18 cellular contexts compared by ENCODE assay signal in the genomic region with DNA sequence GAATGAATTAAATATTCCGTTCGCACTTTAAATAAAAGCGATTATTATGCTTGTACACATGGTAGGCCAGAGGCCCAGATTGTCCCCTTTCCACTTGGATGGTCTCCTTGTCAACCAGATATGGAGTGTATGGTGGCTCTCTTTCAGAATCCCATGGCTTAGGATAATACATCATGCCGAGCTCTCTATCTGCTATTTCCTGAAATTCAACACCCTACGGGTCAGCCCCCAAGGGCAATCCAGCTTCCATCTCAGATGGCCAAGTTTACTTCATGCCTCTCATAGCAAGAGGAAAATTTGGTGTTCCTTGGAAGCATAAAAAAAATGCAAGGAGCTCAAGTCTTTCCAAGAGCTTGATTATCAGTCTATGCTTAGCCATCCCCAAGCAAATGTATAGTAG. TPM values are rescaled to one million over a fixed set of nuclear protein-coding genes. Genes with fewer than 3 reads are reported as not detected.
DNase-seq lines count a peak whose midpoint lies in the region; ATAC-seq and TF ChIP-seq lines count a peak whose summit lies in the region.
"Had no signal": no experiment of that assay in that cellular context is flagged by ENCODE, and none has a peak within 500 bp of the region (broad histone marks: within the 10 kb centered on the region; RNA-seq: fewer than 3 reads in every experiment).

No MANE protein-coding gene starts in this region.

- no peaks in the 10 kb centered on the region for H4K20me1 ChIP-seq in GM23338 (replicated peaks; ENCODE audit: insufficient read depth)

- H2AFZ ChIP-seq in GM23338 = no peak overlapping the region

- ATAC-seq in GM23338 = no peak
- ATAC-seq: activated CD4-positive, alpha-beta T cell treated with anti-CD3 and anti-CD28 coated beads for 36 hours; stimulated activated naive CD8-positive, alpha-beta T cell treated with anti-CD3 and anti-CD28 coated beads, Interleukin-15, Interleukin-2, amounts not matched to agents 100 U/mL and 50 U/mL, for 24 hours had no signal

- H3K4me1 Mint-ChIP-seq in GM23338 = peaks cover 51% of the 10 kb centered on the region
- H3K4me1 Mint-ChIP-seq in osteocyte (ENCODE audit: unreplicated experiment) = peaks cover 69% of the 10 kb centered on the region
- H3K4me1 Mint-ChIP-seq: activated CD4-positive, alpha-beta T cell treated with anti-CD3 and anti-CD28 coated beads for 36 hours had no signal

- TF ChIP-seq CTCF in GM23338 (conservative IDR thresholded peaks at IDR 0.05; ENCODE audit: low read depth in 2 of 2) = no peak
- TF ChIP-seq CTCF in ascending aorta (IDR thresholded peaks at IDR 0.05) = no peak
- TF ChIP-seq CTCF in fibroblast of villous mesenchyme (IDR thresholded peaks at IDR 0.05; ENCODE audit: insufficient read depth, low read depth, low read length) = no peak
- TF ChIP-seq CTCF in osteocyte (IDR thresholded peaks at IDR 0.05) = no peak

- H3F3A ChIP-seq in GM23338 (replicated peaks; ENCODE audit: low read depth) = no peaks in the 10 kb centered on the region

- H3K4me3 Mint-ChIP-seq in GM23338 (0 out of 3 replicates have a peak overlapping the region, but pooled peaks have one; percentile 2), osteocyte (ENCODE audit: unreplicated experiment) (no peak overlapping the region)
- H3K4me3 Mint-ChIP-seq: activated CD4-positive, alpha-beta T cell treated with anti-CD3 and anti-CD28 coated beads for 36 hours; activated naive CD8-positive, alpha-beta T cell treated with anti-CD3 and anti-CD28 coated beads for 36 hours had no signal

- H3K4me1 ChIP-seq in GM23338 (ENCODE audit: insufficient read depth) (peaks cover 45% of the 10 kb centered on the region), ascending aorta (peaks cover 12 to 46% of the 10 kb centered on the region in 2 donors)

- no peaks in the 10 kb centered on the region for H3K9me2 ChIP-seq in GM23338 (ENCODE audit: insufficient read depth)

- H3K27ac Mint-ChIP-seq in GM23338 = peak overlapping the region; percentile 71; the same call in 1 of the 2 replicates
- peak overlapping the region; percentile 95 for H3K27ac Mint-ChIP-seq in osteocyte (ENCODE audit: unreplicated experiment)
- H3K27ac Mint-ChIP-seq: activated CD4-positive, alpha-beta T cell treated with anti-CD3 and anti-CD28 coated beads for 36 hours; activated naive CD8-positive, alpha-beta T cell treated with anti-CD3 and anti-CD28 coated beads for 36 hours had no signal

- H3K9me3 Mint-ChIP-seq in GM23338 (peaks cover 17% of the 10 kb centered on the region), osteocyte (ENCODE audit: unreplicated experiment) (peaks cover 4% of the 10 kb centered on the region)
- H3K9me3 Mint-ChIP-seq: activated naive CD8-positive, alpha-beta T cell treated with anti-CD3 and anti-CD28 coated beads for 36 hours had no signal

- H3K4me3 ChIP-seq in GM23338 (no peak overlapping the region), ascending aorta (no peak overlapping the region), fibroblast of villous mesenchyme (ENCODE audit: low read depth, low read length) (no peak overlapping the region)

- H3K79me2 ChIP-seq in GM23338 (replicated peaks; ENCODE audit: insufficient read depth) = no peaks in the 10 kb centered on the region

- H3K36me3 ChIP-seq in GM23338 (ENCODE audit: insufficient read depth) (no peaks in the 10 kb centered on the region), ascending aorta (no peaks in the 10 kb centered on the region)
- H3K36me3 ChIP-seq: neutrophil had no signal

- H3K9me3 ChIP-seq in ascending aorta = peaks cover 0 to 3% of the 10 kb centered on the region in 2 donors
- H3K9me3 ChIP-seq: neutrophil had no signal

- intact Hi-C loops in ascending aorta (cut with DNase I) = no loop called here

- H3K27me3 ChIP-seq in GM23338 (ENCODE audit: insufficient read depth) = no peaks in the 10 kb centered on the region
- no peaks in the 10 kb centered on the region for H3K27me3 ChIP-seq in ascending aorta
- H3K27me3 ChIP-seq: neutrophil had no signal

- peak; percentile 57 for DNase-seq in GM23338 (ENCODE audit: low spot score)
- DNase-seq in ascending aorta (ENCODE audit: low spot score in 2 of 2) = no peak
- DNase-seq in fibroblast of villous mesenchyme (ENCODE audit: low read depth) = peak; percentile 10
- no peak for DNase-seq in osteocyte (ENCODE audit: extremely low spot score, unreplicated experiment)
- DNase-seq in HPDE6-E6E7 (ENCODE audit: extremely low spot score) = no peak
- DNase-seq in NCI-H1930 (lab: John Stamatoyannopoulos, UW) = no peak
- no peak for DNase-seq in GF-D8 (lab: John Stamatoyannopoulos, UW)
- DNase-seq in NCI-H187 (lab: John Stamatoyannopoulos, UW) = no peak
- DNase-seq: activated CD4-positive, alpha-beta T cell treated with anti-CD3 and anti-CD28 coated beads for 36 hours; activated naive CD8-positive, alpha-beta T cell treated with anti-CD3 and anti-CD28 coated beads for 36 hours; KBM-7; NCI-H146; NCI-H69; RPMI8226; stimulated activated naive CD8-positive, alpha-beta T cell treated with anti-CD3 and anti-CD28 coated beads, Interleukin-15, Interleukin-2, amounts not matched to agents 100 U/mL and 50 U/mL, for 24 hours; T-helper 2 cell had no signal

- H3K27me3 Mint-ChIP-seq in GM23338 (ENCODE audit: insufficient read depth, low read depth, poor library complexity) = peaks cover 2% of the 10 kb centered on the region
- no peaks in the 10 kb centered on the region for H3K27me3 Mint-ChIP-seq in osteocyte (ENCODE audit: unreplicated experiment)

- H3K27ac ChIP-seq in GM23338 (ENCODE audit: low read depth) (no peak overlapping the region), ascending aorta (peak overlapping the region; percentile 89 to 90)
- H3K27ac ChIP-seq: neutrophil had no signal

- H3K36me3 Mint-ChIP-seq in GM23338 (ENCODE audit: low read depth) (peaks cover 10% of the 10 kb centered on the region; the same call in 2 of the 3 replicates), osteocyte (ENCODE audit: unreplicated experiment) (no peaks in the 10 kb centered on the region)
- H3K36me3 Mint-ChIP-seq: activated naive CD8-positive, alpha-beta T cell treated with anti-CD3 and anti-CD28 coated beads for 36 hours had no signal

- peak overlapping the region; percentile 69 for H3K4me2 ChIP-seq in GM23338

TF ChIP-seq in GM23338, 12 proteins besides CTCF, POLR2A, EP300 and RAD21 (continues in another document):
- no peak for TF ChIP-seq ZNF331 (CRISPR knock-in tag; IDR thresholded peaks at IDR 0.05; ENCODE audit: low read depth)

RNA-seq across cellular contexts. Expression of a gene that starts 25.3 kb away (rescaled TPM):
- not detected in 2 replicates for total RNA-seq in GM23338 (2014; rRNA removed; shearing (Covaris generic))
- polyA plus RNA-seq in GM23338 (2016; fragmentation: Nextera tagmentation; extraction: Ambion mirVana) = 0.19 and 0.23 TPM in 2 replicates
- total RNA-seq in ascending aorta (not detected), fibroblast of villous mesenchyme (under 0.01 TPM in 2 replicates), osteocyte (2.7 and 3.6 TPM in 2 replicates)
- total RNA-seq: activated CD4-positive, alpha-beta T cell treated with anti-CD3 and anti-CD28 coated beads for 36 hours; activated naive CD8-positive, alpha-beta T cell treated with anti-CD3 and anti-CD28 coated beads for 36 hours; lung microvascular endothelial cell had no signal

RNA-seq across cellular contexts. Expression of a gene that starts 37.9 kb away (rescaled TPM):
- total RNA-seq in GM23338 (2014; rRNA removed; shearing (Covaris generic)) = not detected in 2 replicates
- polyA plus RNA-seq in GM23338 (2016; fragmentation: Nextera tagmentation; extraction: Ambion mirVana) = 0.31 TPM in 1 of 2 replicates, not detected in the other
- total RNA-seq in ascending aorta (90.3 TPM), fibroblast of villous mesenchyme (0.97 and 1.7 TPM in 2 replicates), osteocyte (0.24 and 0.94 TPM in 2 replicates)
- total RNA-seq: activated CD4-positive, alpha-beta T cell treated with anti-CD3 and anti-CD28 coated beads for 36 hours; activated naive CD8-positive, alpha-beta T cell treated with anti-CD3 and anti-CD28 coated beads for 36 hours had no signal

Comparison
In these comparisons a context has a peak if more than half of its experiments do, and no peak if none do; other contexts are left out.
1. DNase-seq: peak in GM23338 (single experiment) and fibroblast of villous mesenchyme (single experiment); none in ascending aorta (0 of 2), osteocyte (single experiment), HPDE6-E6E7 (single experiment), NCI-H1930 (0 of 2), GF-D8 (single experiment) and NCI-H187 (0 of 2).
2. RNA of a gene that starts 37.9 kb away (total RNA-seq): 90.3 TPM in ascending aorta (single experiment); 0.97 to 1.7 TPM in fibroblast of villous mesenchyme, 0.24 to 0.94 TPM in osteocyte and not detected in GM23338; every median in the first group is over 10 times any median in the second.